ENCODE assay signal across 24 cellular contexts in genomic region chr3:42177801-42178150, GRCh38.
DNase-seq lines count a peak whose midpoint lies in the region; TF ChIP-seq lines count a peak whose summit lies in the region.
"Had no signal": no experiment of that assay in that cellular context is flagged by ENCODE, and none has a peak within 500 bp of the region (broad histone marks: within the 10 kb centered on the region; RNA-seq: fewer than 3 reads in every experiment).

No MANE protein-coding gene starts in this region.

- H3K4me1 Mint-ChIP-seq in activated CD4-positive, alpha-beta T cell treated with anti-CD3 and anti-CD28 coated beads, Interleukin-2, amount 10 ng/mL, durations not matched to agents 7 days and 5 days: peaks cover 28% of the 10 kb centered on the region
- peaks cover 11% of the 10 kb centered on the region for H3K4me1 Mint-ChIP-seq in chondrocyte (ENCODE audit: low read depth)

- H3K4me3 Mint-ChIP-seq in activated CD4-positive, alpha-beta T cell treated with anti-CD3 and anti-CD28 coated beads, Interleukin-2, amount 10 ng/mL, durations not matched to agents 7 days and 5 days: no peak overlapping the region
- H3K4me3 Mint-ChIP-seq in chondrocyte (ENCODE audit: unreplicated experiment): no peak overlapping the region
- H3K4me3 Mint-ChIP-seq: activated CD4-positive, alpha-beta T cell treated with anti-CD3 and anti-CD28 coated beads for 36 hours; activated naive CD8-positive, alpha-beta T cell treated with anti-CD3 and anti-CD28 coated beads, Interleukin-2, amount 10 ng/mL, durations not matched to agents 7 days and 5 days; central memory CD8-positive, alpha-beta T cell; T-helper 2 cell treated with Interferon-gamma antibody and Interleukin-4, amounts not matched to agents 5 μg/mL and 100 μg/mL, for 36 hours had no signal

- H3K27ac ChIP-seq in DOHH2 (ENCODE audit: low read depth, low read length): peak overlapping the region; percentile 95
- H3K27ac ChIP-seq in skeletal muscle tissue (ENCODE audit: low read depth, low read length): peak overlapping the region; percentile 79
- H3K27ac ChIP-seq in coronary artery: no peak overlapping the region
- H3K27ac ChIP-seq: 22Rv1, C4-2B, parathyroid adenoma had no signal

- no peaks in the 10 kb centered on the region for H3K9me3 Mint-ChIP-seq in activated CD4-positive, alpha-beta T cell treated with anti-CD3 and anti-CD28 coated beads, Interleukin-2, amount 10 ng/mL, durations not matched to agents 7 days and 5 days
- no peaks in the 10 kb centered on the region for H3K9me3 Mint-ChIP-seq in chondrocyte (ENCODE audit: low read depth)
- H3K9me3 Mint-ChIP-seq: activated naive CD8-positive, alpha-beta T cell treated with anti-CD3 and anti-CD28 coated beads, Interleukin-2, amount 10 ng/mL, durations not matched to agents 7 days and 5 days; activated T-helper 2 cell treated with anti-CD3 and anti-CD28 coated beads, Interferon-gamma antibody, Interleukin-2, Interleukin-4, amounts not matched to agents 10 μg/mL and 5 μg/mL and 100 μg/mL, durations not matched to agents 14 hours and 24 hours and 36 hours; central memory CD8-positive, alpha-beta T cell; T-helper 2 cell treated with Interferon-gamma antibody and Interleukin-4, amounts not matched to agents 5 μg/mL and 100 μg/mL, for 36 hours had no signal

- H3K36me3 Mint-ChIP-seq in activated CD4-positive, alpha-beta T cell treated with anti-CD3 and anti-CD28 coated beads, Interleukin-2, amount 10 ng/mL, durations not matched to agents 7 days and 5 days (ENCODE audit: low read depth): no peaks in the 10 kb centered on the region
- H3K36me3 Mint-ChIP-seq in chondrocyte (ENCODE audit: low read depth): no peaks in the 10 kb centered on the region

- H3K27me3 ChIP-seq in DOHH2 (ENCODE audit: control insufficient read depth, low read length) (no peaks in the 10 kb centered on the region), skeletal muscle tissue (ENCODE audit: control insufficient read depth in 3 of 3, insufficient read depth in 3 of 3, low read length in 3 of 3) (no peaks in the 10 kb centered on the region)

- CTCF ChIA-PET in activated CD4-positive, alpha-beta T cell treated with anti-CD3 and anti-CD28 coated beads, Interleukin-2, amount 10 ng/mL, durations not matched to agents 7 days and 5 days (lab: Charles Lee): interaction anchor here (0.6 kb wide), 1 partner anchor 35 kb away, joined by 3 read pairs; no protein-coding TSS in a partner anchor

- peaks cover 62% of the 10 kb centered on the region for H3K36me3 ChIP-seq in DOHH2 (ENCODE audit: control insufficient read depth, low read length)
- peaks cover 0 to 4% (median 2%) of the 10 kb centered on the region in 3 donors for H3K36me3 ChIP-seq in skeletal muscle tissue (ENCODE audit: control insufficient read depth in 3 of 3, insufficient read depth in 3 of 3, low read length in 3 of 3)

- H3K9me2 ChIP-seq in DOHH2 (replicated peaks; ENCODE audit: control insufficient read depth, low read length): no peaks in the 10 kb centered on the region

- H3K9ac ChIP-seq in skeletal muscle tissue (ENCODE audit: low read depth in 1 of 3, low read length in 3 of 3): peak overlapping the region in 1 of 3 donors; percentile 10
- H3K9ac ChIP-seq: parathyroid adenoma had no signal

- H3K27ac Mint-ChIP-seq in activated CD4-positive, alpha-beta T cell treated with anti-CD3 and anti-CD28 coated beads, Interleukin-2, amount 10 ng/mL, durations not matched to agents 7 days and 5 days: peak overlapping the region; percentile 38
- H3K27ac Mint-ChIP-seq in chondrocyte (ENCODE audit: unreplicated experiment): peak overlapping the region; percentile 54
- H3K27ac Mint-ChIP-seq: activated CD4-positive, alpha-beta T cell treated with anti-CD3 and anti-CD28 coated beads for 36 hours; activated naive CD8-positive, alpha-beta T cell treated with anti-CD3 and anti-CD28 coated beads, Interleukin-2, amount 10 ng/mL, durations not matched to agents 7 days and 5 days; activated T-helper 2 cell treated with anti-CD3 and anti-CD28 coated beads, Interferon-gamma antibody, Interleukin-2, Interleukin-4, amounts not matched to agents 10 μg/mL and 5 μg/mL and 100 μg/mL, durations not matched to agents 14 hours and 24 hours and 36 hours; T-helper 2 cell treated with Interferon-gamma antibody and Interleukin-4, amounts not matched to agents 5 μg/mL and 100 μg/mL, for 36 hours had no signal

- no peak for TF ChIP-seq CTCF in DOHH2 (IDR thresholded peaks at IDR 0.05; ENCODE audit: low read depth, low read length, poor library complexity, severe bottlenecking)
- TF ChIP-seq CTCF in chondrocyte (IDR thresholded peaks at IDR 0.05): no peak
- TF ChIP-seq CTCF in coronary artery (IDR thresholded peaks at IDR 0.05): no peak

- H3K4me1 ChIP-seq in DOHH2 (ENCODE audit: control insufficient read depth, low read length) (peaks cover 83% of the 10 kb centered on the region), skeletal muscle tissue (ENCODE audit: control insufficient read depth in 3 of 3, insufficient read depth in 3 of 3, low read length in 3 of 3) (peaks cover 45 to 49% (median 46%) of the 10 kb centered on the region in 3 donors)

- H3F3A ChIP-seq in DOHH2 (ENCODE audit: control insufficient read depth, insufficient read depth): peaks cover 39% of the 10 kb centered on the region

- no peaks in the 10 kb centered on the region for H4K20me1 ChIP-seq in DOHH2 (ENCODE audit: control insufficient read depth, insufficient read depth, low read depth, low read length)

- no peaks in the 10 kb centered on the region for H3K9me3 ChIP-seq in DOHH2 (ENCODE audit: control insufficient read depth, insufficient read depth, low read length)
- H3K9me3 ChIP-seq in skeletal muscle tissue (ENCODE audit: control insufficient read depth in 3 of 3, low read length in 3 of 3): no peaks in the 10 kb centered on the region

- peak overlapping the region; percentile 75 for H3K4me2 ChIP-seq in DOHH2 (ENCODE audit: low read length)

- H3K4me3 ChIP-seq in DOHH2 (ENCODE audit: low read length): peak overlapping the region; percentile 64
- no peak overlapping the region for H3K4me3 ChIP-seq in skeletal muscle tissue (ENCODE audit: low read length in 3 of 3)
- H3K4me3 ChIP-seq in coronary artery: no peak overlapping the region

- peaks cover 82% of the 10 kb centered on the region for H3K79me2 ChIP-seq in DOHH2 (ENCODE audit: control insufficient read depth, low read length)

- POLR2A ChIA-PET in activated CD4-positive, alpha-beta T cell treated with anti-CD3 and anti-CD28 coated beads, Interleukin-2, amount 10 ng/mL, durations not matched to agents 7 days and 5 days (lab: Charles Lee): no interaction called here

- DNase-seq in activated CD4-positive, alpha-beta T cell treated with anti-CD3 and anti-CD28 coated beads, Interleukin-2, amount 10 ng/mL, durations not matched to agents 7 days and 5 days: no peak
- no peak for DNase-seq in activated CD4-positive, alpha-beta T cell treated with anti-CD3 and anti-CD28 coated beads for 48 hours
- no peak for DNase-seq in chondrocyte (ENCODE audit: low spot score)
- no peak for DNase-seq in coronary artery (ENCODE audit: low spot score)
- no peak for DNase-seq in stimulated activated naive CD4-positive, alpha-beta T cell treated with Interleukin-2 at 50 U/mL for 16 hours (lab: John Stamatoyannopoulos, UW)
- DNase-seq in NCI-H524 treated with DMSO at 0.1 percent for 48 hours (lab: John Stamatoyannopoulos, UW): no peak
- DNase-seq: activated CD4-positive, alpha-beta T cell treated with anti-CD3 and anti-CD28 coated beads for 36 hours; activated naive CD8-positive, alpha-beta T cell treated with anti-CD3 and anti-CD28 coated beads, Interleukin-2, amount 10 ng/mL, durations not matched to agents 7 days and 5 days; dermis blood vessel endothelial cell; DMS79; GDM1; HCEC 1CT; mesenchymal stem cell; NCI-H748 treated with DMSO at 0.1 percent for 48 hours; SIG-M5; stimulated activated CD8-positive, alpha-beta memory T cell treated with anti-CD3 and anti-CD28 coated beads, Interleukin-4, amount 100 ng/mL, for 48 hours had no signal

- no peaks in the 10 kb centered on the region for H3K27me3 Mint-ChIP-seq in activated CD4-positive, alpha-beta T cell treated with anti-CD3 and anti-CD28 coated beads, Interleukin-2, amount 10 ng/mL, durations not matched to agents 7 days and 5 days
- H3K27me3 Mint-ChIP-seq in chondrocyte (ENCODE audit: low read depth): no peaks in the 10 kb centered on the region
- H3K27me3 Mint-ChIP-seq: activated CD4-positive, alpha-beta T cell treated with anti-CD3 and anti-CD28 coated beads for 36 hours; activated naive CD8-positive, alpha-beta T cell treated with anti-CD3 and anti-CD28 coated beads, Interleukin-2, amount 10 ng/mL, durations not matched to agents 7 days and 5 days; central memory CD8-positive, alpha-beta T cell had no signal

Comparison
In these comparisons a context has a peak if more than half of its experiments do, and no peak if none do; other contexts are left out.
1. H3K27ac ChIP-seq: peak in DOHH2 (single experiment) and skeletal muscle tissue (single experiment); none in coronary artery (0 of 2).